Comparison of ENCODE assay signal across 9 cellular contexts in the genomic region with DNA sequence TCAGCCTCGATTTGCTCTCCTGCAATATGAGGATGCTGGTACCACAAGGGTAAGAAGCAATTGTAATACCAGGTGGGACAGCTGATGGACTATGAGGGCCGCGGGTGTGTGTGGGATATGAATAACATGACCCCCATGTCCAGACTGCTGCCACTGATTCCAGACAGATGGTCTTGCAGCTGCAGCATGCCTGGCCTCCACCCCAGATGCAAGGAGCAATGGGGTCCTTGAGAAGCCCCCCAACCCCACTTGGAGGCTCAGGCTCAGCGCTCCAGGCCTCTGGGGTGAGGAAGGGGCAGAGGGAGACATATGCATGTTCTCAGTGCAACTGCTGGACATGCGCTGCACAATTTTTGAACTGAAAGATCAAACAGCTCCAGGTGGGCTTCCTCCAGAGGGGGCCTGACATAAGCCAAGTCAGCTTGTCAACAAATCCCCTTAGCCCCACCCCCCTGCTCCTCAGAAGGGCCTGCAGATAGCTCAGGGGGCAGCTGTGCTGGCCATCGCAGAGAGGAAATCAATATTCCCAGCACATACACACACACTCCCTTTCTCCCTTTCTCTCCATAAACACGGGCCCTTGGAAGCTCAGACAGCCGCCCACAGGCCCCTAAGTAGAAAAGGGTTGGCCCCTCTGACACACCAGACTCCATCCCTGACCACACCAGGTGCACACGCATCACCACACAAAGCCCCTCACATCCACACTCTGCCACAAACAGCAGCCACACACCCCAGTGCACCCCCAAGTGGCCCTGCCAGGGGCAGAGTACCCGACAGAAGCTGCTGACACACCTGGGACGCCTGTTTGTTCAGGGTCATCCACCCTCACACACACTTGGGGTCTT.
DNase-seq lines count a peak whose midpoint lies in the region; ATAC-seq and TF ChIP-seq lines count a peak whose summit lies in the region.
"Had no signal": no experiment of that assay in that cellular context is flagged by ENCODE, and none has a peak within 500 bp of the region (broad histone marks: within the 10 kb centered on the region; RNA-seq: fewer than 3 reads in every experiment).

No MANE protein-coding gene starts in this region.

- peaks cover 39% of the 10 kb centered on the region for H3K79me2 ChIP-seq in OCI-LY7 (ENCODE audit: insufficient read depth, low read depth, low read length)

- DNase-seq in DMS53 (lab: John Stamatoyannopoulos, UW) (peak; percentile 16), DMS53 treated with DMSO at 0.1 percent for 48 hours (lab: John Stamatoyannopoulos, UW; ENCODE audit: unreplicated experiment) (no peak), left kidney (ENCODE audit: low read depth, low spot score) (peak; percentile 64), substantia nigra (lab: John Stamatoyannopoulos, UW) (peak in 15 of 49 donors; percentile 19 to 67 (median 48)), OCI-LY7 (ENCODE audit: low spot score) (no peak)
- no peak for DNase-seq in stimulated activated CD4-positive, alpha-beta T cell treated with anti-CD3 and anti-CD28 coated beads, Interleukin-2, amount 100 ng/mL, for 24 hours

- H3K4me2 ChIP-seq in OCI-LY7 (ENCODE audit: low read length): no peak overlapping the region
- H3K4me2 ChIP-seq: KMS-11 had no signal

- no peak overlapping the region for H3K4me3 ChIP-seq in OCI-LY7 (ENCODE audit: low read depth, low read length, poor library complexity, severe bottlenecking)

- no peak overlapping the region for H2AFZ ChIP-seq in OCI-LY7 (ENCODE audit: low read length)

- ATAC-seq in GM18502 (IDR thresholded peaks at IDR 0.05; ENCODE audit: poor library complexity, unreplicated experiment): no peak

- POLR2A ChIA-PET in OCI-LY7 (lab: Charles Lee): interaction anchor here (0.6 kb wide), 1 partner anchor 106 kb away, joined by 3 read pairs; no protein-coding TSS in a partner anchor

- peaks cover 29% of the 10 kb centered on the region for H3K4me1 ChIP-seq in OCI-LY7 (ENCODE audit: insufficient read depth, low read length, poor library complexity, severe bottlenecking)

- peak overlapping the region; percentile 61 for H3K27ac ChIP-seq in angular gyrus (ENCODE audit: low read depth, low read length)
- peak overlapping the region; percentile 81 for H3K27ac ChIP-seq in substantia nigra (ENCODE audit: low read depth, low read length, poor library complexity, severe bottlenecking)
- no peak overlapping the region for H3K27ac ChIP-seq in OCI-LY7 (ENCODE audit: low read depth, low read length, poor library complexity, severe bottlenecking)
- H3K27ac ChIP-seq: KMS-11 had no signal

- H4K20me1 ChIP-seq in OCI-LY7 (ENCODE audit: insufficient read depth, low read length): peaks cover 41% of the 10 kb centered on the region

- H3K36me3 ChIP-seq in OCI-LY7 (ENCODE audit: insufficient read depth, low read length): peaks cover 14% of the 10 kb centered on the region; the same call in 1 of the 2 replicates

- no peaks in the 10 kb centered on the region for H3K9me2 ChIP-seq in OCI-LY7 (ENCODE audit: insufficient read depth, low read length)

- CTCF ChIA-PET in OCI-LY7 (lab: Charles Lee; ENCODE audit: unreplicated experiment): no interaction called here

- H3K9me3 ChIP-seq in OCI-LY7 (ENCODE audit: low read length): no peaks in the 10 kb centered on the region

- no peak for TF ChIP-seq CTCF in OCI-LY7 (conservative IDR thresholded peaks at IDR 0.05; ENCODE audit: low read length)

- no TSS peak for BruUV-seq in OCI-LY7 (replicated peaks; lab: Mats Ljungman, UMichigan)

- intact Hi-C loops in OCI-LY7 (cut with micrococcal nuclease; ENCODE audit: unreplicated experiment): no loop called here

Comparison
In these comparisons a context has a peak if more than half of its experiments do, and no peak if none do; other contexts are left out.
1. DNase-seq: peak in DMS53 (single experiment) and left kidney (single experiment); none in DMS53 treated with DMSO at 0.1 percent for 48 hours (single experiment), stimulated activated CD4-positive, alpha-beta T cell treated with anti-CD3 and anti-CD28 coated beads, Interleukin-2, amount 100 ng/mL, for 24 hours (0 of 2) and OCI-LY7 (single experiment).